Comparison of ENCODE assay signal across 20 cellular contexts in genomic region chr15:43316007-43316968, GRCh38. TPM values are rescaled to one million over a fixed set of nuclear protein-coding genes. Genes with fewer than 3 reads are reported as not detected.
DNase-seq lines count a peak whose midpoint lies in the region; ATAC-seq, FAIRE-seq and TF ChIP-seq lines count a peak whose summit lies in the region.
"Had no signal": no experiment of that assay in that cellular context is flagged by ENCODE, and none has a peak within 500 bp of the region (broad histone marks: within the 10 kb centered on the region; RNA-seq: fewer than 3 reads in every experiment).

No MANE protein-coding gene starts in this region.

- no peak for TF ChIP-seq EP300 in esophagus muscularis mucosa (IDR thresholded peaks at IDR 0.05)

- TF ChIP-seq CTCF in esophagus muscularis mucosa (IDR thresholded peaks at IDR 0.05) = no peak
- TF ChIP-seq CTCF in testis (IDR thresholded peaks at IDR 0.05) = no peak

- H3K27me3 ChIP-seq in esophagus muscularis mucosa (peaks cover 0 to 17% (median 0%) of the 10 kb centered on the region in 4 donors), testis (no peaks in the 10 kb centered on the region)

- peak; percentile 83 for FAIRE-seq in RCC 7860 (lab: Jason Lieb, UNC)
- FAIRE-seq: HTR-8/SVneo, K562 had no signal

- intact Hi-C loops in esophagus muscularis mucosa (cut with DNase I) = no loop called here
- intact Hi-C loops in testis (cut with DNase I; ENCODE audit: low total_unique reads) = no loop called here

- ATAC-seq in GM19328 (IDR thresholded peaks at IDR 0.05; ENCODE audit: unreplicated experiment) = no peak
- ATAC-seq in GM21390 (IDR thresholded peaks at IDR 0.05; ENCODE audit: unreplicated experiment) = no peak
- ATAC-seq in HG03280 (IDR thresholded peaks at IDR 0.05; ENCODE audit: unreplicated experiment) = no peak
- ATAC-seq: HCT116, K562 had no signal

- H3K36me3 ChIP-seq in esophagus muscularis mucosa (no peaks in the 10 kb centered on the region), testis (ENCODE audit: low read depth, missing control alignments) (no peaks in the 10 kb centered on the region)

- DNase-seq in RCC 7860 (ENCODE audit: low spot score) (peak; percentile 60), esophagus muscularis mucosa (ENCODE audit: extremely low spot score) (no peak), kidney tubule cell (ENCODE audit: low spot score) (peak; percentile 77), testis (peak; percentile 15)
- no peak for DNase-seq in activated naive CD4-positive, alpha-beta T cell (lab: John Stamatoyannopoulos, UW)
- DNase-seq: ACHN, AML-193, Calu3, DMS53, NCI-H1417, NCI-H187 treated with DMSO at 0.1 percent for 48 hours, NCI-H69 had no signal

- H3K9me3 ChIP-seq in esophagus muscularis mucosa (no peaks in the 10 kb centered on the region), testis (no peaks in the 10 kb centered on the region)

- H3K4me3 ChIP-seq in esophagus muscularis mucosa (no peak overlapping the region), testis (no peak overlapping the region)
- H3K4me3 ChIP-seq: K562 had no signal

- H3K27ac ChIP-seq in esophagus muscularis mucosa (replicated peaks in 1 of 4) (peak overlapping the region; percentile 53 to 63 (median 56)), testis (no peak overlapping the region)
- H3K27ac ChIP-seq: HL-60 had no signal

- 23% methylated on average over 6 of the region's 6 CpGs for WGBS in esophagus muscularis mucosa
- 46 to 47% methylated on average over 6 of the region's 6 CpGs for WGBS in testis, 2 donors

- no peak for TF ChIP-seq POLR2A in esophagus muscularis mucosa (IDR thresholded peaks at IDR 0.05; ENCODE audit: low read depth)
- no peak for TF ChIP-seq POLR2A in testis (IDR thresholded peaks at IDR 0.05)

- H3K4me1 ChIP-seq in esophagus muscularis mucosa (peaks cover 0 to 14% (median 5%) of the 10 kb centered on the region in 4 donors), testis (peaks cover 3% of the 10 kb centered on the region)

RNA-seq across cellular contexts. Expression of gene LCMT2, which starts 14.1 kb away (rescaled TPM):
- total RNA-seq in esophagus muscularis mucosa = 1 to 10 TPM; 5.4 to 9.3 (median 7.1) TPM
- 1 to 10 TPM; 5.2 to 6.4 TPM for total RNA-seq in testis
- polyA plus RNA-seq in testis (ENCODE audit: insufficient read depth, low read depth, low replicate concordance) = 9.1 TPM

RNA-seq across cellular contexts. Expression of gene TGM7, which starts 14.2 kb away (rescaled TPM):
- total RNA-seq in esophagus muscularis mucosa (not detected), testis (under 1 TPM; 0.37 to 0.63 TPM)
- 2.0 TPM for polyA plus RNA-seq in testis (ENCODE audit: insufficient read depth, low read depth, low replicate concordance)
- total RNA-seq: Calu3, K562, SK-MEL-5 had no signal
- polyA plus RNA-seq: K562 had no signal

RNA-seq across cellular contexts. Expression of gene TGM5, which starts 49.6 kb away (rescaled TPM):
- total RNA-seq in esophagus muscularis mucosa (under 1 TPM; under 0.01 to 0.91 (median 0.25) TPM), testis (1 to 10 TPM in 1 of 2 donors, under 1 TPM in 1; 0.43 to 2.1 TPM)
- 0.24 TPM for polyA plus RNA-seq in testis (ENCODE audit: insufficient read depth, low read depth, low replicate concordance)
- total RNA-seq: Calu3 had no signal

RNA-seq across cellular contexts. Expression of gene ZSCAN29, which starts 54.6 kb away (rescaled TPM):
- total RNA-seq in esophagus muscularis mucosa = 10 to 100 TPM; 17.4 to 34.6 (median 21.5) TPM
- 10 to 100 TPM; 25.3 to 42.8 TPM for total RNA-seq in testis
- 62.5 TPM for polyA plus RNA-seq in testis (ENCODE audit: insufficient read depth, low read depth, low replicate concordance)

RNA-seq across cellular contexts. Expression of gene TUBGCP4, which starts 54.6 kb away (rescaled TPM):
- total RNA-seq in esophagus muscularis mucosa = 10 to 100 TPM in 3 of 4 donors, 1 to 10 TPM in 1; 9.3 to 17.0 (median 14.1) TPM
- total RNA-seq in testis = 10 to 100 TPM; 13.3 to 20.5 TPM
- polyA plus RNA-seq in testis (ENCODE audit: insufficient read depth, low read depth, low replicate concordance) = 18.0 TPM

Comparison
In these comparisons a context has a peak if more than half of its experiments do, and no peak if none do; other contexts are left out.
1. DNase-seq: peak in RCC 7860 (single experiment), kidney tubule cell (single experiment) and testis (single experiment); none in esophagus muscularis mucosa (single experiment) and activated naive CD4-positive, alpha-beta T cell (0 of 4).
2. H3K27ac ChIP-seq: peak in esophagus muscularis mucosa (4 of 4); none in testis (0 of 2).